In genomic region chr12:112409064-112409905, GRCh38 we compare ENCODE assay signal across 8 cellular contexts. TPM values are rescaled to one million over a fixed set of nuclear protein-coding genes. Genes with fewer than 3 reads are reported as not detected.
A peak's percentile ranks its signal among the peaks of the same experiment; 100 is the strongest.
DNase-seq lines count a peak whose midpoint lies in the region; ATAC-seq and TF ChIP-seq lines count a peak whose summit lies in the region.

Gene RPL6, minus strand, starts transcription at chr12:112409605. Its CDS starts 949 bp downstream, at chr12:112408656.

- no TSS peak for BruUV-seq in OCI-LY7 (replicated peaks; lab: Mats Ljungman, UMichigan)

- H3K27ac ChIP-seq in OCI-LY7 (ENCODE audit: low read depth, low read length, poor library complexity, severe bottlenecking), result peak within 1 kb of the TSS; percentile 70

- DNase-seq in COR-L47 (lab: John Stamatoyannopoulos, UW) (peak; percentile 91), HuH-7 (ENCODE audit: low spot score) (peak; percentile 88), OCI-LY7 (ENCODE audit: low spot score) (peak; percentile 94), activated T-cell treated with anti-CD3 and anti-CD28 coated beads for 1 hour (ENCODE audit: low read depth) (peak; percentile 59), epithelial cell of esophagus (ENCODE audit: low read depth) (peak; percentile 95)
- DNase-seq in stimulated activated CD8-positive, alpha-beta memory T cell treated with anti-CD3 and anti-CD28 coated beads, Interleukin-4, amount 100 ng/mL, for 24 hours (ENCODE audit: low read depth), result peak; percentile 59

- H3K79me2 ChIP-seq in OCI-LY7 (ENCODE audit: insufficient read depth, low read depth, low read length), result peaks cover 41% of the 10 kb centered on the region

- H3K4me2 ChIP-seq in OCI-LY7 (ENCODE audit: low read length), result peak within 1 kb of the TSS; percentile 95

- no peaks in the 10 kb centered on the region for H3K27me3 ChIP-seq in mononuclear cell (ENCODE audit: insufficient read depth, low read length)

- peak within 1 kb of the TSS; percentile 81 for H3K4me3 ChIP-seq in OCI-LY7 (ENCODE audit: low read depth, low read length, poor library complexity, severe bottlenecking)
- H3K4me3 ChIP-seq in epithelial cell of esophagus (ENCODE audit: low read length), result peak within 1 kb of the TSS; percentile 69
- H3K4me3 ChIP-seq in mononuclear cell (ENCODE audit: low read length), result peak within 1 kb of the TSS; percentile 86

- intact Hi-C loops in OCI-LY7 (cut with micrococcal nuclease; ENCODE audit: unreplicated experiment), result loop anchor here (1.0 to 2.0 kb wide), 2 partner anchors 9 to 394 kb away; partner anchors contain the start of gene PTPN11

- no peaks in the 10 kb centered on the region for H3K9me3 ChIP-seq in OCI-LY7 (ENCODE audit: low read length)
- no peaks in the 10 kb centered on the region for H3K9me3 ChIP-seq in mononuclear cell (ENCODE audit: low read depth, low read length)

- POLR2A ChIA-PET in OCI-LY7 (lab: Charles Lee), result no interaction called here

- H4K20me1 ChIP-seq in OCI-LY7 (ENCODE audit: insufficient read depth, low read length), result peaks cover 27% of the 10 kb centered on the region

- TF ChIP-seq CTCF in OCI-LY7 (conservative IDR thresholded peaks at IDR 0.05; ENCODE audit: low read length) (no peak), epithelial cell of esophagus (IDR thresholded peaks at IDR 0.05; ENCODE audit: insufficient read depth, low read depth, low read length, missing control alignments) (no peak)

- H3K4me1 ChIP-seq in OCI-LY7 (ENCODE audit: insufficient read depth, low read length, poor library complexity, severe bottlenecking) (peaks cover 33% of the 10 kb centered on the region), mononuclear cell (ENCODE audit: insufficient read depth, low read length) (peaks cover 15% of the 10 kb centered on the region)

- H3K9me2 ChIP-seq in OCI-LY7 (ENCODE audit: insufficient read depth, low read length), result no peaks in the 10 kb centered on the region

- CTCF ChIA-PET in OCI-LY7 (lab: Charles Lee; ENCODE audit: unreplicated experiment), result no interaction called here

- H3K36me3 ChIP-seq in OCI-LY7 (ENCODE audit: insufficient read depth, low read length), result peaks cover 50% of the 10 kb centered on the region

- H2AFZ ChIP-seq in OCI-LY7 (ENCODE audit: low read length), result peak within 1 kb of the TSS; percentile 19; the same call in 1 of the 2 replicates

- peak; percentile 92 for ATAC-seq in GM21390 (IDR thresholded peaks at IDR 0.05; ENCODE audit: unreplicated experiment)

RNA-seq across cellular contexts. Expression of gene RPL6, which starts in this region (rescaled TPM):
- 1,415 and 1,436 TPM in 2 replicates for total RNA-seq in OCI-LY7 (2014; rRNA removed; shearing (Covaris generic))
- total RNA-seq in OCI-LY7 (2022), result 1,876 and 1,917 TPM in 2 replicates
- total RNA-seq in mononuclear cell, result 1,812 TPM

Comparison
In these comparisons a context has a peak if more than half of its experiments do, and no peak if none do; other contexts are left out.
1. Peak in every context shown above with its lines: DNase-seq, ATAC-seq, H3K4me3 ChIP-seq and H3K27ac ChIP-seq.